19 cellular contexts compared by ENCODE assay signal in the genomic region with DNA sequence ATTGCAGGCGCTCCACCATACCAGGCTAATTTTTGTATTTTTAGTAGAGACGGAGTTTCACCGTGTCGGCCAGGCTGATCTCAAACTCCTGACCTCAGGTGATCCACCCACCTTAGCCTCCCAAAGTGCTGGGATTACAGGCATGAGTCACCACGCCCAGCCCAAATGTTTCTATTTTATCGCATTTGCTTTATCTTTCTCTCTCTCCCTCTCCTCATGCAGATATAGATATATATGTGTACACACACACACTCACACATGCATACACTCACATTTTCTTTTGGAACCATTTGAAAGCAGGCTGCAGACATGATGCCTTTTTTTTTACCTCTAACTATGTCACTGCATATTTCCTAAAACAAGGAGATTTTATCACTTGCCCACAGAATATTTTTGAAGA. TPM values are rescaled to one million over a fixed set of nuclear protein-coding genes. Genes with fewer than 3 reads are reported as not detected.
DNase-seq lines count a peak whose midpoint lies in the region; ATAC-seq and TF ChIP-seq lines count a peak whose summit lies in the region.
"Had no signal": no experiment of that assay in that cellular context is flagged by ENCODE, and none has a peak within 500 bp of the region (broad histone marks: within the 10 kb centered on the region; RNA-seq: fewer than 3 reads in every experiment).

No MANE protein-coding gene starts in this region.

- CTCF ChIA-PET in HCT116 (lab: Charles Lee) (no interaction called here), PC-9 (lab: Charles Lee) (no interaction called here)

- POLR2A ChIA-PET in HCT116 (lab: Charles Lee) = no interaction called here
- POLR2A ChIA-PET in PC-9 (lab: Charles Lee; ENCODE audit: unreplicated experiment) = no interaction called here

- H3K9me2 ChIP-seq in HCT116 (ENCODE audit: insufficient read depth) = no peaks in the 10 kb centered on the region
- H3K9me2 ChIP-seq in PC-9 (ENCODE audit: insufficient read depth) = no peaks in the 10 kb centered on the region

- H3K27ac Mint-ChIP-seq in endothelial cell (ENCODE audit: unreplicated experiment) = peak overlapping the region; percentile 4
- H3K27ac Mint-ChIP-seq: CD14-positive monocyte; CD4-positive, alpha-beta memory T cell had no signal

- H3K4me3 Mint-ChIP-seq in endothelial cell (ENCODE audit: unreplicated experiment) = no peak overlapping the region
- H3K4me3 Mint-ChIP-seq: CD14-positive monocyte; CD4-positive, alpha-beta memory T cell had no signal

- H3K4me3 ChIP-seq in HCT116 (replicated peaks in 1 of 2; ENCODE audit: low read depth in 1 of 2, low read length in 2 of 2) (0 out of 4 replicates have a peak overlapping the region, but pooled peaks of 1 of the 2 experiments have one; percentile 11), PC-9 (no peak overlapping the region), trophoblast cell (ENCODE audit: low read depth, low read length) (no peak overlapping the region), sigmoid colon (no peak overlapping the region)
- H3K4me3 ChIP-seq: GM12878, GM23248 had no signal

- no peaks in the 10 kb centered on the region for H4K20me1 ChIP-seq in HCT116 (ENCODE audit: insufficient read depth)
- H4K20me1 ChIP-seq in PC-9 (ENCODE audit: insufficient read depth) = no peaks in the 10 kb centered on the region

- H3K14ac ChIP-seq in trophoblast cell (ENCODE audit: low read length) = no peak overlapping the region

- TF ChIP-seq POLR2A in HCT116 (IDR thresholded peaks at IDR 0.05; ENCODE audit: borderline replicate concordance, extremely low read depth, insufficient read depth, insufficient read length) = no peak
- no peak for TF ChIP-seq POLR2A in sigmoid colon (IDR thresholded peaks at IDR 0.05)

- BruUV-seq in HCT116 (replicated peaks; lab: Mats Ljungman, UMichigan) = no TSS peak
- no TSS peak for BruUV-seq in PC-9 (replicated peaks; lab: Mats Ljungman, UMichigan)

- in situ Hi-C loops in GM13976 (cut with MboI; ENCODE audit: low sequenced_read_pairs, unreplicated experiment) = loop anchor here (25.0 kb wide), 1 partner anchor 394 kb away; no protein-coding TSS in a partner anchor

- H3K9ac ChIP-seq in HCT116 (ENCODE audit: low read length) (no peak overlapping the region), trophoblast cell (ENCODE audit: low read length) (no peak overlapping the region)
- H3K9ac ChIP-seq: GM23248 had no signal

- no peaks in the 10 kb centered on the region for H3K79me1 ChIP-seq in trophoblast cell (ENCODE audit: low read length)

- H2BK5ac ChIP-seq in trophoblast cell (ENCODE audit: low read depth, low read length, poor library complexity) = no peak overlapping the region

- no peak for TF ChIP-seq EP300 in sigmoid colon (IDR thresholded peaks at IDR 0.05)

- no peaks in the 10 kb centered on the region for H3K4me1 Mint-ChIP-seq in endothelial cell (ENCODE audit: unreplicated experiment)

- no peak overlapping the region for H4K12ac ChIP-seq in trophoblast cell (ENCODE audit: low read depth, low read length)

- no peak for TF ChIP-seq RAD21 in HCT116 (IDR thresholded peaks at IDR 0.05; ENCODE audit: low read depth)

- H3K27me3 ChIP-seq in HCT116 (ENCODE audit: insufficient read depth, low read length) (no peaks in the 10 kb centered on the region), PC-9 (ENCODE audit: insufficient read depth, low read depth) (no peaks in the 10 kb centered on the region), trophoblast cell (ENCODE audit: insufficient read depth, low read length) (no peaks in the 10 kb centered on the region), sigmoid colon (no peaks in the 10 kb centered on the region)

- H3K27ac ChIP-seq in HCT116 (ENCODE audit: low read depth, low read length) (no peak overlapping the region), PC-9 (no peak overlapping the region), trophoblast cell (ENCODE audit: low read depth, low read length) (no peak overlapping the region), sigmoid colon (no peak overlapping the region)
- H3K27ac ChIP-seq: GM23248 had no signal

- no peak for DNase-seq in HCT116 (ENCODE audit: low read depth, low spot score)
- DNase-seq in PC-9 = peak; percentile 39 to 46
- no peak for DNase-seq in endothelial cell (ENCODE audit: low spot score)
- DNase-seq in trophoblast cell = peak; percentile 43 to 77
- DNase-seq in GM13976 (ENCODE audit: low spot score) = no peak
- DNase-seq in DMS79 (lab: John Stamatoyannopoulos, UW) = no peak
- no peak for DNase-seq in sigmoid colon
- DNase-seq: AML-193; Calu3; CD4-positive, alpha-beta memory T cell; DND-41; EL; GM23248; HCEC 1CT; IMR-90; KBM-7 had no signal

- peaks cover 2% of the 10 kb centered on the region for H3K27me3 Mint-ChIP-seq in endothelial cell (ENCODE audit: unreplicated experiment)

- H3K36me3 Mint-ChIP-seq in endothelial cell (ENCODE audit: low read depth, unreplicated experiment) = no peaks in the 10 kb centered on the region
- H3K36me3 Mint-ChIP-seq: CD14-positive monocyte; CD4-positive, alpha-beta memory T cell had no signal

- no peak overlapping the region for H3K18ac ChIP-seq in trophoblast cell (ENCODE audit: low read length)

- TF ChIP-seq CTCF in HCT116 (IDR thresholded peaks at IDR 0.05 in 2 of 3, conservative IDR thresholded peaks at IDR 0.05 in 1 of 3; ENCODE audit: borderline replicate concordance in 1 of 3, insufficient read depth in 1 of 3, low read depth in 2 of 3, low read length in 2 of 3) = no peak
- TF ChIP-seq CTCF in PC-9 (conservative IDR thresholded peaks at IDR 0.05) = no peak
- TF ChIP-seq CTCF in endothelial cell (IDR thresholded peaks at IDR 0.05; ENCODE audit: unreplicated experiment) = no peak
- TF ChIP-seq CTCF in GM13976 (IDR thresholded peaks at IDR 0.05; ENCODE audit: borderline replicate concordance, control extremely low read depth, extremely low read depth, insufficient read depth, missing control alignments) = no peak
- no peak for TF ChIP-seq CTCF in sigmoid colon (IDR thresholded peaks at IDR 0.05)

- intact Hi-C loops in HCT116 (cut with micrococcal nuclease) = no loop called here
- intact Hi-C loops in PC-9 (cut with micrococcal nuclease; ENCODE audit: unreplicated experiment) = no loop called here
- intact Hi-C loops in sigmoid colon (cut with DNase I) = no loop called here

- H3K79me2 ChIP-seq in HCT116 (ENCODE audit: insufficient read depth, low read length) = no peaks in the 10 kb centered on the region
- H3K79me2 ChIP-seq in PC-9 (ENCODE audit: low read depth) = no peaks in the 10 kb centered on the region
- no peaks in the 10 kb centered on the region for H3K79me2 ChIP-seq in trophoblast cell (ENCODE audit: control insufficient read depth, insufficient read depth, low read length, poor library complexity)

- H4K91ac ChIP-seq in trophoblast cell (ENCODE audit: low read depth, low read length) = no peak overlapping the region

- RAD21 ChIA-PET in HCT116 (lab: Charles Lee; ENCODE audit: low non-redundant PET in 1 of 2, low total read pairs in 2 of 2, uncharacterized antibody in 2 of 2, unreplicated experiment in 2 of 2) = no interaction called here

- H2BK12ac ChIP-seq in trophoblast cell (ENCODE audit: low read length) = no peak overlapping the region

- H3K23ac ChIP-seq in trophoblast cell (ENCODE audit: low read length) = no peak overlapping the region

- ATAC-seq in HCT116 = peak; percentile 49
- ATAC-seq: GM12878 had no signal

- no peak overlapping the region for H4K8ac ChIP-seq in trophoblast cell (ENCODE audit: low read depth, low read length)

- H3K36me3 ChIP-seq in HCT116 (ENCODE audit: control insufficient read depth in 1 of 2, insufficient read depth in 2 of 2, low read length in 2 of 2) = no peaks in the 10 kb centered on the region
- H3K36me3 ChIP-seq in PC-9 (ENCODE audit: low read depth) = no peaks in the 10 kb centered on the region
- no peaks in the 10 kb centered on the region for H3K36me3 ChIP-seq in trophoblast cell (ENCODE audit: control insufficient read depth in 1 of 2, insufficient read depth in 2 of 2, low read length in 2 of 2)
- H3K36me3 ChIP-seq in sigmoid colon = no peaks in the 10 kb centered on the region

- H3K4me2 ChIP-seq in HCT116 (ENCODE audit: low read length) (peak overlapping the region; percentile 65), PC-9 (peak overlapping the region; percentile 12), trophoblast cell (ENCODE audit: low read length) (no peak overlapping the region)

- no peaks in the 10 kb centered on the region for H3K9me3 Mint-ChIP-seq in endothelial cell (ENCODE audit: unreplicated experiment)

- H2BK120ac ChIP-seq in trophoblast cell (ENCODE audit: insufficient read depth, low read length, poor library complexity) = no peak overlapping the region

- peaks cover 12% of the 10 kb centered on the region; the same call in 1 of the 2 replicates for H3F3A ChIP-seq in PC-9 (ENCODE audit: insufficient read depth, low read depth)

- no peak overlapping the region for H2AK5ac ChIP-seq in trophoblast cell (ENCODE audit: low read length)

- WGBS in trophoblast cell (ENCODE audit: extremely low coverage, insufficient coverage, insufficient read length) = no CpG with 5 or more reads among the region's 6 CpGs
- WGBS in sigmoid colon, 2 donors = 18 to 78% methylated on average over 6 of the region's 6 CpGs

- no peak overlapping the region for H3K4ac ChIP-seq in trophoblast cell (ENCODE audit: low read depth, low read length)

- H3K9me3 ChIP-seq in HCT116 (ENCODE audit: control insufficient read depth in 1 of 2, insufficient read depth in 1 of 2, low read depth in 1 of 2, low read length in 2 of 2) (no peaks in the 10 kb centered on the region), PC-9 (ENCODE audit: insufficient read depth, low read depth) (no peaks in the 10 kb centered on the region), trophoblast cell (ENCODE audit: insufficient read depth, low read depth, low read length) (no peaks in the 10 kb centered on the region), sigmoid colon (no peaks in the 10 kb centered on the region)

- H2AFZ ChIP-seq in HCT116 (ENCODE audit: low read depth, low read length, poor library complexity, severe bottlenecking) (peak overlapping the region; percentile 92), PC-9 (peak overlapping the region; percentile 13; the same call in 1 of the 2 replicates), trophoblast cell (ENCODE audit: insufficient read depth, low read length, poor library complexity) (no peak overlapping the region)
- H2AFZ ChIP-seq: GM23248 had no signal

- H3K4me1 ChIP-seq in HCT116 (ENCODE audit: control insufficient read depth in 1 of 2, insufficient read depth in 2 of 2, low read length in 2 of 2) (peaks cover 4 to 13% of the 10 kb centered on the region in 2 experiments), PC-9 (replicated peaks; ENCODE audit: insufficient read depth) (peaks cover 26% of the 10 kb centered on the region), trophoblast cell (ENCODE audit: control insufficient read depth in 1 of 2, insufficient read depth in 2 of 2, low read length in 2 of 2) (no peaks in the 10 kb centered on the region), sigmoid colon (no peaks in the 10 kb centered on the region)

RNA-seq across cellular contexts. Expression of gene MCCC1, which starts 7.3 kb away (rescaled TPM):
- total RNA-seq in HCT116 (2021; ENCODE audit: unreplicated experiment) = 12.6 TPM
- 7.9 and 10.0 TPM in 2 replicates for polyA plus RNA-seq in HCT116 (2012)
- 52.6 and 56.8 TPM in 2 replicates for total RNA-seq in PC-9 (2021)
- 19.8 TPM for total RNA-seq in endothelial cell (ENCODE audit: unreplicated experiment)
- polyA plus RNA-seq in trophoblast cell (2013) = 11.3 and 12.1 TPM in 2 replicates
- total RNA-seq in sigmoid colon = 10 to 100 TPM; 19.7 to 28.2 (median 21.5) TPM
- 10 to 100 TPM; 18.0 to 26.8 (median 21.4) TPM for polyA plus RNA-seq in sigmoid colon

RNA-seq across cellular contexts. Expression of gene LAMP3, which starts 55.9 kb away (rescaled TPM):
- 1.9 TPM for total RNA-seq in HCT116 (2021; ENCODE audit: unreplicated experiment)
- 3.9 and 6.1 TPM in 2 replicates for polyA plus RNA-seq in HCT116 (2012)
- 2.8 and 4.1 TPM in 2 replicates for total RNA-seq in PC-9 (2021)
- not detected for total RNA-seq in endothelial cell (ENCODE audit: unreplicated experiment)
- 1.2 TPM in 2 replicates for polyA plus RNA-seq in trophoblast cell (2013)
- total RNA-seq in sigmoid colon = not detected
- 1 to 10 TPM in 1 of 3 donors, under 1 TPM in 2; 0.60 to 9.5 (median 0.69) TPM for polyA plus RNA-seq in sigmoid colon
- total RNA-seq: G401, IMR-90 had no signal
- polyA plus RNA-seq: CD14-positive monocyte, GM23248 had no signal

Comparison
In these comparisons a context has a peak if more than half of its experiments do, and no peak if none do; other contexts are left out.
1. DNase-seq: peak in PC-9 (2 of 2) and trophoblast cell (2 of 2); none in HCT116 (single experiment), endothelial cell (single experiment), GM13976 (single experiment), DMS79 (single experiment) and sigmoid colon (single experiment).